In the genomic region with DNA sequence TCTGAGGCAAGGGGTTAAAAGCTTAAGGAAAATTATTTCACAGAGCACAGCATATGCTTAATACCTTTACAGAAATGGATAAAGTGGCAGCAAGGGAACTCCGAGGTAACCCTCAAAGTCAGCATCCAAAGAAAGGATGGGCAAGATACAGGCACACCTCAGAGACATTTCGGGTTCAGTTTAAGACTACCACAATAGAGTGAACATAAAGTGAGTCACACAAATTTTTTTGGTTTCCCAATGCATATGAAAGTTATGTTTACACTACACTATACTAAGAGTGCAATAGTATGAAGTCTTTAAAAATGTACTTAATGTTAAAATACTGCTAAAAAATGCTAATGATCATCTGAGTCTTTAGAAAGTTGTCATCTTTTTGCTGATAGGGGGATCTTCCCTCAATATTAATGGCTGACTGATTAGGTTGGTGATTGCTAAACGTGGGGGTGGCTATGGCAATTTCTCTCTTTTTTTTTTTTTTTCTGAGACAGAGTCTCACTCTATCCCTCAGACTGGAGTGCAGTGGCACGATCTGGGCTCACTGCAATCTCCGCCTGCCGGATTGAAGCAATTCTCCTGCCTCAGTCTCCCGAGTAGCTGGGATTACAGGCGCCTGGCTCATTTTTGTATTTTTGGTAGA, we compare ENCODE assay signal across 20 cellular contexts. TPM values are rescaled to one million over a fixed set of nuclear protein-coding genes. Genes with fewer than 3 reads are reported as not detected.
DNase-seq lines count a peak whose midpoint lies in the region; ATAC-seq and TF ChIP-seq lines count a peak whose summit lies in the region.
"Had no signal": no experiment of that assay in that cellular context is flagged by ENCODE, and none has a peak within 500 bp of the region (broad histone marks: within the 10 kb centered on the region; RNA-seq: fewer than 3 reads in every experiment).

No MANE protein-coding gene starts in this region.

- DNase-seq in activated T-cell treated with anti-CD3 and anti-CD28 coated beads, Interleukin-2, amount 50 U/mL, for 4 hours = no peak
- no peak for DNase-seq in activated T-cell treated with anti-CD3 and anti-CD28 coated beads, Interleukin-2, amount 50 U/mL, for 1 hour
- no peak for DNase-seq in chondrocyte (ENCODE audit: low spot score)
- peak; percentile 47 for DNase-seq in mesenchymal stem cell
- no peak for DNase-seq in hypothalamus (lab: John Stamatoyannopoulos, UW)
- no peak for DNase-seq in HuH-7 (ENCODE audit: low spot score)
- DNase-seq: activated CD4-positive, alpha-beta T cell treated with anti-CD3 and anti-CD28 coated beads, Interleukin-2, amount 50 U/mL, for 4 hours; amniotic stem cell; C1 segment of cervical spinal cord; cerebellar nuclear complex; GDM1; SJCRH30; spleen; stimulated activated CD8-positive, alpha-beta memory T cell treated with anti-CD3 and anti-CD28 coated beads, Interleukin-4, amount 100 ng/mL, for 48 hours had no signal

- H3K4me1 ChIP-seq in OCI-LY3 (ENCODE audit: low read length) (peaks cover 25% of the 10 kb centered on the region), mesenchymal stem cell (ENCODE audit: control insufficient read depth, insufficient read depth, low read depth, low read length) (peaks cover 7% of the 10 kb centered on the region)
- H3K4me1 ChIP-seq: SJCRH30 had no signal

- H3K4ac ChIP-seq in mesenchymal stem cell (ENCODE audit: low read depth in 1 of 2, low read length in 2 of 2) = no peak overlapping the region

- no peak overlapping the region for H2AFZ ChIP-seq in OCI-LY3 (ENCODE audit: low read depth, low read length)
- no peak overlapping the region for H2AFZ ChIP-seq in mesenchymal stem cell (ENCODE audit: low read depth, low read length)

- H4K8ac ChIP-seq in mesenchymal stem cell (ENCODE audit: low read length) = no peak overlapping the region

- no peak overlapping the region for H3K4me3 Mint-ChIP-seq in activated T-cell treated with anti-CD3 and anti-CD28 coated beads, Interleukin-2, amount 50 U/mL, for 4 hours
- H3K4me3 Mint-ChIP-seq in chondrocyte (ENCODE audit: unreplicated experiment) = no peak overlapping the region
- H3K4me3 Mint-ChIP-seq: T-helper 1 cell treated with Interleukin-12 subunit alpha and Interleukin-12 subunit beta and Interleukin-4 antibody, amounts not matched to agents 30 μg/mL and 1 μg/mL, for 36 hours had no signal

- no peak overlapping the region for H3K23ac ChIP-seq in mesenchymal stem cell (ENCODE audit: low read length in 2 of 2)

- H3K9me3 Mint-ChIP-seq in activated T-cell treated with anti-CD3 and anti-CD28 coated beads, Interleukin-2, amount 50 U/mL, for 4 hours = no peaks in the 10 kb centered on the region
- no peaks in the 10 kb centered on the region for H3K9me3 Mint-ChIP-seq in chondrocyte (ENCODE audit: low read depth)
- H3K9me3 Mint-ChIP-seq: T-helper 1 cell treated with Interleukin-12 subunit alpha and Interleukin-12 subunit beta and Interleukin-4 antibody, amounts not matched to agents 30 μg/mL and 1 μg/mL, for 36 hours had no signal

- H4K91ac ChIP-seq in mesenchymal stem cell (ENCODE audit: low read length) = no peak overlapping the region

- H3K4me2 ChIP-seq in OCI-LY3 (ENCODE audit: low read length) (peak overlapping the region; percentile 24), mesenchymal stem cell (ENCODE audit: low read length, poor library complexity, severe bottlenecking) (no peak overlapping the region)
- H3K4me2 ChIP-seq: A549 had no signal

- H4K20me1 ChIP-seq in OCI-LY3 (ENCODE audit: insufficient read depth, low read length) = peaks cover 18% of the 10 kb centered on the region

- H3K27me3 ChIP-seq in OCI-LY3 (ENCODE audit: low read depth, low read length) (no peaks in the 10 kb centered on the region), mesenchymal stem cell (ENCODE audit: control insufficient read depth in 1 of 2, insufficient read depth in 1 of 2, low read length in 2 of 2) (no peaks in the 10 kb centered on the region)
- H3K27me3 ChIP-seq: SJCRH30, spleen, vagina had no signal

- H3K27ac ChIP-seq in OCI-LY3 (ENCODE audit: low read length) = no peak overlapping the region
- H3K27ac ChIP-seq in mesenchymal stem cell (ENCODE audit: low read length, poor library complexity, severe bottlenecking) = no peak overlapping the region
- H3K27ac ChIP-seq: A549, SJCRH30, spleen, vagina, VCaP had no signal

- no peak overlapping the region for H3K18ac ChIP-seq in mesenchymal stem cell (ENCODE audit: low read depth in 1 of 2, low read length in 2 of 2)

- H3K36me3 ChIP-seq in OCI-LY3 (replicated peaks; ENCODE audit: low read depth, low read length) (peaks cover 18% of the 10 kb centered on the region), mesenchymal stem cell (ENCODE audit: control insufficient read depth in 1 of 2, insufficient read depth in 2 of 2, low read depth in 1 of 2, low read length in 2 of 2) (peaks cover 0 to 31% of the 10 kb centered on the region in 2 experiments)
- H3K36me3 ChIP-seq: vagina had no signal

- WGBS in mesenchymal stem cell = 96% methylated on average over 6 of the region's 8 CpGs

- H3K9ac ChIP-seq in OCI-LY3 (ENCODE audit: low read length) (no peak overlapping the region), mesenchymal stem cell (ENCODE audit: low read length) (no peak overlapping the region)

- H3K9me3 ChIP-seq in OCI-LY3 (ENCODE audit: insufficient read depth, low read length) (no peaks in the 10 kb centered on the region), mesenchymal stem cell (ENCODE audit: control insufficient read depth, low read length) (no peaks in the 10 kb centered on the region)
- H3K9me3 ChIP-seq: A549, SJCRH30, spleen, vagina had no signal

- peaks cover 27% of the 10 kb centered on the region for H3K36me3 Mint-ChIP-seq in activated T-cell treated with anti-CD3 and anti-CD28 coated beads, Interleukin-2, amount 50 U/mL, for 4 hours (ENCODE audit: insufficient read depth)
- peaks cover 13% of the 10 kb centered on the region for H3K36me3 Mint-ChIP-seq in chondrocyte (ENCODE audit: low read depth)

- H3K14ac ChIP-seq in mesenchymal stem cell (ENCODE audit: low read length in 2 of 2) = no peak overlapping the region

- peak overlapping the region; percentile 30 for H3K27ac Mint-ChIP-seq in chondrocyte (ENCODE audit: unreplicated experiment)
- H3K27ac Mint-ChIP-seq: T-helper 1 cell treated with Interleukin-12 subunit alpha and Interleukin-12 subunit beta and Interleukin-4 antibody, amounts not matched to agents 30 μg/mL and 1 μg/mL, for 36 hours had no signal

- no peak overlapping the region for H2BK120ac ChIP-seq in mesenchymal stem cell (ENCODE audit: low read depth, low read length)

- H2AK5ac ChIP-seq in mesenchymal stem cell (ENCODE audit: low read length, severe bottlenecking) = no peak overlapping the region

- peaks cover 38% of the 10 kb centered on the region for H3K4me1 Mint-ChIP-seq in activated T-cell treated with anti-CD3 and anti-CD28 coated beads, Interleukin-2, amount 50 U/mL, for 4 hours (ENCODE audit: low read depth)
- peaks cover 41% of the 10 kb centered on the region for H3K4me1 Mint-ChIP-seq in chondrocyte (ENCODE audit: low read depth)

- H3K4me3 ChIP-seq in OCI-LY3 (ENCODE audit: low read length) (no peak overlapping the region), mesenchymal stem cell (ENCODE audit: insufficient read depth in 1 of 2, low read depth in 1 of 2, low read length in 2 of 2) (no peak overlapping the region)
- H3K4me3 ChIP-seq: A549, SJCRH30, spleen, vagina had no signal

- H3K27me3 Mint-ChIP-seq in activated T-cell treated with anti-CD3 and anti-CD28 coated beads, Interleukin-2, amount 50 U/mL, for 4 hours (ENCODE audit: low read depth) = no peaks in the 10 kb centered on the region
- no peaks in the 10 kb centered on the region for H3K27me3 Mint-ChIP-seq in chondrocyte (ENCODE audit: low read depth)

- no peak overlapping the region for H2BK5ac ChIP-seq in mesenchymal stem cell (ENCODE audit: low read depth, low read length, poor library complexity, severe bottlenecking)

- no peak overlapping the region for H2BK12ac ChIP-seq in mesenchymal stem cell (ENCODE audit: low read length in 2 of 2)

- TF ChIP-seq CTCF in OCI-LY3 (IDR thresholded peaks at IDR 0.05; ENCODE audit: low read depth, low read length) = no peak
- TF ChIP-seq CTCF in chondrocyte (IDR thresholded peaks at IDR 0.05) = no peak

- peaks cover 41% of the 10 kb centered on the region for H3K79me2 ChIP-seq in OCI-LY3 (ENCODE audit: low read length)

- peaks cover 6% of the 10 kb centered on the region for H3K79me1 ChIP-seq in mesenchymal stem cell (replicated peaks; ENCODE audit: low read length, poor library complexity, severe bottlenecking)

- peak; percentile 46 to 51 for ATAC-seq in activated T-cell treated with anti-CD3 and anti-CD28 coated beads, Interleukin-2, amount 50 U/mL, for 4 hours
- no peak for ATAC-seq in GM21825 (IDR thresholded peaks at IDR 0.05; ENCODE audit: unreplicated experiment)
- ATAC-seq: A549 had no signal

- H2BK15ac ChIP-seq in mesenchymal stem cell (ENCODE audit: low read depth, poor library complexity, severe bottlenecking) = no peak overlapping the region

RNA-seq across cellular contexts. Expression of a gene that starts 10.0 kb away (rescaled TPM):
- total RNA-seq in activated T-cell treated with anti-CD3 and anti-CD28 coated beads, Interleukin-2, amount 50 U/mL, for 4 hours = 10 to 100 TPM; 23.5 to 27.8 (median 24.8) TPM
- 22.3 to 27.9 TPM (median 24.3 TPM) in 3 replicates for total RNA-seq in chondrocyte
- polyA plus RNA-seq in mesenchymal stem cell (2013, experiment 1 of 2) = 7.5 TPM
- 7.7 TPM for polyA plus RNA-seq in mesenchymal stem cell (2013, experiment 2 of 2)

RNA-seq across cellular contexts. Expression of a gene that starts 37.6 kb away (rescaled TPM):
- 10 to 100 TPM in 1 of 3 donors, 1 to 10 TPM in 2; 7.9 to 10.5 (median 9.4) TPM for total RNA-seq in activated T-cell treated with anti-CD3 and anti-CD28 coated beads, Interleukin-2, amount 50 U/mL, for 4 hours
- 8.3 to 11.0 TPM (median 10.2 TPM) in 3 replicates for total RNA-seq in chondrocyte
- 8.5 TPM for polyA plus RNA-seq in mesenchymal stem cell (2013, experiment 1 of 2)
- polyA plus RNA-seq in mesenchymal stem cell (2013, experiment 2 of 2) = 8.7 TPM
